In genomic region chr6:26031595-26032386, GRCh38 we compare ENCODE assay signal across 1 cellular context.
TF ChIP-seq lines count a peak whose summit lies in the region.

No MANE protein-coding gene starts in this region.

TF ChIP-seq in K562, 482 proteins besides CTCF, POLR2A, EP300 and RAD21 (continued from another document and continues in another):
- TF ChIP-seq ZNF347 (CRISPR knock-in tag; IDR thresholded peaks at IDR 0.05; ENCODE audit: low read depth) (no peak), CC2D1A (IDR thresholded peaks at IDR 0.05) (peak; percentile 97), NFE2L1 (tag; IDR thresholded peaks at IDR 0.05; ENCODE audit: borderline replicate concordance, low read depth) (no peak), GTF2A2 (tag; IDR thresholded peaks at IDR 0.05) (peak; percentile 80), SMAD4 (CRISPR knock-in tag; conservative IDR thresholded peaks at IDR 0.05) (peak; percentile 97), SIRT6 (IDR thresholded peaks at IDR 0.05; ENCODE audit: low read depth, low read length) (peak; percentile 99), MAZ (CRISPR knock-in tag; conservative IDR thresholded peaks at IDR 0.05 in 1 of 2, IDR thresholded peaks at IDR 0.05 in 1 of 2) (peak; percentile 64 to 73; a peak in 3 of 4 replicates), ZNF583 (CRISPR knock-in tag; IDR thresholded peaks at IDR 0.05) (0 out of 2 replicates have a peak, but pooled peaks have one; percentile 62), ZNF436 (CRISPR knock-in tag; IDR thresholded peaks at IDR 0.05) (peak; percentile 84), CHD4 (IDR thresholded peaks at IDR 0.05; ENCODE audit: insufficient read depth, insufficient replicate concordance, low read depth, low read length, poor library complexity, severe bottlenecking) (no peak), DDX20 (tag; IDR thresholded peaks at IDR 0.05; ENCODE audit: low read depth) (0 out of 2 replicates have a peak, but pooled peaks have one; percentile 48), THRB (CRISPR knock-in tag; conservative IDR thresholded peaks at IDR 0.05) (peak; percentile 85; the same call in 1 of the 2 replicates), RUNX1 (IDR thresholded peaks at IDR 0.05; ENCODE audit: low read depth) (no peak), MCM2 (IDR thresholded peaks at IDR 0.05; ENCODE audit: low read depth) (no peak), MITF (IDR thresholded peaks at IDR 0.05) (no peak), CSDE1 (IDR thresholded peaks at IDR 0.05) (no peak; a peak in 2 of 4 replicates), CREM (IDR thresholded peaks at IDR 0.05; ENCODE audit: low read depth) (peak; percentile 95), ZNF586 (CRISPR knock-in tag; conservative IDR thresholded peaks at IDR 0.05) (no peak), MCM7 (IDR thresholded peaks at IDR 0.05) (no peak), ZNF449 (CRISPR knock-in tag; IDR thresholded peaks at IDR 0.05) (no peak), ZBTB1 (CRISPR knock-in tag; IDR thresholded peaks at IDR 0.05; ENCODE audit: borderline replicate concordance, low read depth) (peak; percentile 95), ZNF23 (CRISPR knock-in tag; IDR thresholded peaks at IDR 0.05) (no peak), ZNF354B (CRISPR knock-in tag; IDR thresholded peaks at IDR 0.05) (no peak), MCM5 (IDR thresholded peaks at IDR 0.05; ENCODE audit: low read depth) (no peak), ZNF140 (CRISPR knock-in tag; IDR thresholded peaks at IDR 0.05) (no peak), EZH2 (IDR thresholded peaks at IDR 0.05; ENCODE audit: borderline replicate concordance, low read depth, low read length) (no peak), SRSF1 (IDR thresholded peaks at IDR 0.05; ENCODE audit: low read depth, low read length) (peak; percentile 98), SAFB2 (IDR thresholded peaks at IDR 0.05; ENCODE audit: borderline replicate concordance, low read depth, low read length, severe bottlenecking) (no peak), CHCHD3 (CRISPR knock-in tag; IDR thresholded peaks at IDR 0.05) (peak; percentile 98), ZNF584 (CRISPR knock-in tag; IDR thresholded peaks at IDR 0.05; ENCODE audit: low read depth) (0 out of 2 replicates have a peak, but pooled peaks have one; percentile 11), SMARCE1 (IDR thresholded peaks at IDR 0.05) (no peak), ZNF121 (CRISPR knock-in tag; conservative IDR thresholded peaks at IDR 0.05) (peak; percentile 67), MBD2 (IDR thresholded peaks at IDR 0.05; ENCODE audit: borderline replicate concordance, low read depth) (peak; percentile 99), RBM17 (IDR thresholded peaks at IDR 0.05; ENCODE audit: borderline replicate concordance, low read depth, low read length) (no peak), MECOM (CRISPR knock-in tag; IDR thresholded peaks at IDR 0.05) (no peak), RREB1 (CRISPR knock-in tag; IDR thresholded peaks at IDR 0.05) (no peak), HDAC6 (IDR thresholded peaks at IDR 0.05; ENCODE audit: low read depth, low read length) (peak; percentile 96)
- TF ChIP-seq, protein P1, sequence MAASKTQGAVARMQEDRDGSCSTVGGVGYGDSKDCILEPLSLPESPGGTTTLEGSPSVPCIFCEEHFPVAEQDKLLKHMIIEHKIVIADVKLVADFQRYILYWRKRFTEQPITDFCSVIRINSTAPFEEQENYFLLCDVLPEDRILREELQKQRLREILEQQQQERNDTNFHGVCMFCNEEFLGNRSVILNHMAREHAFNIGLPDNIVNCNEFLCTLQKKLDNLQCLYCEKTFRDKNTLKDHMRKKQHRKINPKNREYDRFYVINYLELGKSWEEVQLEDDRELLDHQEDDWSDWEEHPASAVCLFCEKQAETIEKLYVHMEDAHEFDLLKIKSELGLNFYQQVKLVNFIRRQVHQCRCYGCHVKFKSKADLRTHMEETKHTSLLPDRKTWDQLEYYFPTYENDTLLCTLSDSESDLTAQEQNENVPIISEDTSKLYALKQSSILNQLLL (CRISPR knock-in tag; IDR thresholded peaks at IDR 0.05; ENCODE audit: borderline replicate concordance) = no peak
- TF ChIP-seq, protein P2, sequence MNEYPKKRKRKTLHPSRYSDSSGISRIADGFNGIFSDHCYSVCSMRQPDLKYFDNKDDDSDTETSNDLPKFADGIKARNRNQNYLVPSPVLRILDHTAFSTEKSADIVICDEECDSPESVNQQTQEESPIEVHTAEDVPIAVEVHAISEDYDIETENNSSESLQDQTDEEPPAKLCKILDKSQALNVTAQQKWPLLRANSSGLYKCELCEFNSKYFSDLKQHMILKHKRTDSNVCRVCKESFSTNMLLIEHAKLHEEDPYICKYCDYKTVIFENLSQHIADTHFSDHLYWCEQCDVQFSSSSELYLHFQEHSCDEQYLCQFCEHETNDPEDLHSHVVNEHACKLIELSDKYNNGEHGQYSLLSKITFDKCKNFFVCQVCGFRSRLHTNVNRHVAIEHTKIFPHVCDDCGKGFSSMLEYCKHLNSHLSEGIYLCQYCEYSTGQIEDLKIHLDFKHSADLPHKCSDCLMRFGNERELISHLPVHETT (CRISPR knock-in tag; conservative IDR thresholded peaks at IDR 0.05 in 1 of 2, IDR thresholded peaks at IDR 0.05 in 1 of 2) = peak in 1 of 2 experiments; percentile 75; a peak in 2 of 4 replicates
- TF ChIP-seq, protein P3, sequence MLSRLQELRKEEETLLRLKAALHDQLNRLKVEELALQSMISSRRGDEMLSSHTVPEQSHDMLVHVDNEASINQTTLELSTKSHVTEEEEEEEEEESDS (CRISPR knock-in tag; IDR thresholded peaks at IDR 0.05) = no peak
- TF ChIP-seq, protein P4, sequence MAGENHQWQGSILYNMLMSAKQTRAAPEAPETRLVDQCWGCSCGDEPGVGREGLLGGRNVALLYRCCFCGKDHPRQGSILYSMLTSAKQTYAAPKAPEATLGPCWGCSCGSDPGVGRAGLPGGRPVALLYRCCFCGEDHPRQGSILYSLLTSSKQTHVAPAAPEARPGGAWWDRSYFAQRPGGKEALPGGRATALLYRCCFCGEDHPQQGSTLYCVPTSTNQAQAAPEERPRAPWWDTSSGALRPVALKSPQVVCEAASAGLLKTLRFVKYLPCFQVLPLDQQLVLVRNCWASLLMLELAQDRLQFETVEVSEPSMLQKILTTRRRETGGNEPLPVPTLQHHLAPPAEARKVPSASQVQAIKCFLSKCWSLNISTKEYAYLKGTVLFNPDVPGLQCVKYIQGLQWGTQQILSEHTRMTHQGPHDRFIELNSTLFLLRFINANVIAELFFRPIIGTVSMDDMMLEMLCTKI (IDR thresholded peaks at IDR 0.05; ENCODE audit: partially characterized antibody) = no peak
- TF ChIP-seq, protein P5, sequence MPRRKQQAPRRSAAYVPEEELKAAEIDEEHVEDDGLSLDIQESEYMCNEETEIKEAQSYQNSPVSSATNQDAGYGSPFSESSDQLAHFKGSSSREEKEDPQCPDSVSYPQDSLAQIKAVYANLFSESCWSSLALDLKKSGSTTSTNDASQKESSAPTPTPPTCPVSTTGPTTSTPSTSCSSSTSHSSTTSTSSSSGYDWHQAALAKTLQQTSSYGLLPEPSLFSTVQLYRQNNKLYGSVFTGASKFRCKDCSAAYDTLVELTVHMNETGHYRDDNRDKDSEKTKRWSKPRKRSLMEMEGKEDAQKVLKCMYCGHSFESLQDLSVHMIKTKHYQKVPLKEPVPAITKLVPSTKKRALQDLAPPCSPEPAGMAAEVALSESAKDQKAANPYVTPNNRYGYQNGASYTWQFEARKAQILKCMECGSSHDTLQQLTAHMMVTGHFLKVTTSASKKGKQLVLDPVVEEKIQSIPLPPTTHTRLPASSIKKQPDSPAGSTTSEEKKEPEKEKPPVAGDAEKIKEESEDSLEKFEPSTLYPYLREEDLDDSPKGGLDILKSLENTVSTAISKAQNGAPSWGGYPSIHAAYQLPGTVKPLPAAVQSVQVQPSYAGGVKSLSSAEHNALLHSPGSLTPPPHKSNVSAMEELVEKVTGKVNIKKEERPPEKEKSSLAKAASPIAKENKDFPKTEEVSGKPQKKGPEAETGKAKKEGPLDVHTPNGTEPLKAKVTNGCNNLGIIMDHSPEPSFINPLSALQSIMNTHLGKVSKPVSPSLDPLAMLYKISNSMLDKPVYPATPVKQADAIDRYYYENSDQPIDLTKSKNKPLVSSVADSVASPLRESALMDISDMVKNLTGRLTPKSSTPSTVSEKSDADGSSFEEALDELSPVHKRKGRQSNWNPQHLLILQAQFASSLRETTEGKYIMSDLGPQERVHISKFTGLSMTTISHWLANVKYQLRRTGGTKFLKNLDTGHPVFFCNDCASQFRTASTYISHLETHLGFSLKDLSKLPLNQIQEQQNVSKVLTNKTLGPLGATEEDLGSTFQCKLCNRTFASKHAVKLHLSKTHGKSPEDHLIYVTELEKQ (CRISPR knock-in tag; IDR thresholded peaks at IDR 0.05) = 0 out of 2 replicates have a peak, but pooled peaks have one; percentile 41
- TF ChIP-seq, protein P6, sequence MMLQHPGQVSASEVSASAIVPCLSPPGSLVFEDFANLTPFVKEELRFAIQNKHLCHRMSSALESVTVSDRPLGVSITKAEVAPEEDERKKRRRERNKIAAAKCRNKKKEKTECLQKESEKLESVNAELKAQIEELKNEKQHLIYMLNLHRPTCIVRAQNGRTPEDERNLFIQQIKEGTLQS (IDR thresholded peaks at IDR 0.05) = peak; percentile 99
- TF ChIP-seq, protein P6 (CRISPR knock-in tag; conservative IDR thresholded peaks at IDR 0.05) = peak; percentile 94
- TF ChIP-seq, protein P7, sequence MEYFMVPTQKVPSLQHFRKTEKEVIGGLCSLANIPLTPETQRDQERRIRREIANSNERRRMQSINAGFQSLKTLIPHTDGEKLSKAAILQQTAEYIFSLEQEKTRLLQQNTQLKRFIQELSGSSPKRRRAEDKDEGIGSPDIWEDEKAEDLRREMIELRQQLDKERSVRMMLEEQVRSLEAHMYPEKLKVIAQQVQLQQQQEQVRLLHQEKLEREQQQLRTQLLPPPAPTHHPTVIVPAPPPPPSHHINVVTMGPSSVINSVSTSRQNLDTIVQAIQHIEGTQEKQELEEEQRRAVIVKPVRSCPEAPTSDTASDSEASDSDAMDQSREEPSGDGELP (CRISPR knock-in tag; IDR thresholded peaks at IDR 0.05; ENCODE audit: borderline replicate concordance) = peak; percentile 99
